Comparison of ENCODE assay signal across 1 cellular context in genomic region chr12:15620726-15621125, GRCh38.
TF ChIP-seq lines count a peak whose summit lies in the region.

No MANE protein-coding gene starts in this region.

TF ChIP-seq in HepG2, 621 proteins besides CTCF, POLR2A, EP300 and RAD21 (continued from another document):
- TF ChIP-seq, protein P1, sequence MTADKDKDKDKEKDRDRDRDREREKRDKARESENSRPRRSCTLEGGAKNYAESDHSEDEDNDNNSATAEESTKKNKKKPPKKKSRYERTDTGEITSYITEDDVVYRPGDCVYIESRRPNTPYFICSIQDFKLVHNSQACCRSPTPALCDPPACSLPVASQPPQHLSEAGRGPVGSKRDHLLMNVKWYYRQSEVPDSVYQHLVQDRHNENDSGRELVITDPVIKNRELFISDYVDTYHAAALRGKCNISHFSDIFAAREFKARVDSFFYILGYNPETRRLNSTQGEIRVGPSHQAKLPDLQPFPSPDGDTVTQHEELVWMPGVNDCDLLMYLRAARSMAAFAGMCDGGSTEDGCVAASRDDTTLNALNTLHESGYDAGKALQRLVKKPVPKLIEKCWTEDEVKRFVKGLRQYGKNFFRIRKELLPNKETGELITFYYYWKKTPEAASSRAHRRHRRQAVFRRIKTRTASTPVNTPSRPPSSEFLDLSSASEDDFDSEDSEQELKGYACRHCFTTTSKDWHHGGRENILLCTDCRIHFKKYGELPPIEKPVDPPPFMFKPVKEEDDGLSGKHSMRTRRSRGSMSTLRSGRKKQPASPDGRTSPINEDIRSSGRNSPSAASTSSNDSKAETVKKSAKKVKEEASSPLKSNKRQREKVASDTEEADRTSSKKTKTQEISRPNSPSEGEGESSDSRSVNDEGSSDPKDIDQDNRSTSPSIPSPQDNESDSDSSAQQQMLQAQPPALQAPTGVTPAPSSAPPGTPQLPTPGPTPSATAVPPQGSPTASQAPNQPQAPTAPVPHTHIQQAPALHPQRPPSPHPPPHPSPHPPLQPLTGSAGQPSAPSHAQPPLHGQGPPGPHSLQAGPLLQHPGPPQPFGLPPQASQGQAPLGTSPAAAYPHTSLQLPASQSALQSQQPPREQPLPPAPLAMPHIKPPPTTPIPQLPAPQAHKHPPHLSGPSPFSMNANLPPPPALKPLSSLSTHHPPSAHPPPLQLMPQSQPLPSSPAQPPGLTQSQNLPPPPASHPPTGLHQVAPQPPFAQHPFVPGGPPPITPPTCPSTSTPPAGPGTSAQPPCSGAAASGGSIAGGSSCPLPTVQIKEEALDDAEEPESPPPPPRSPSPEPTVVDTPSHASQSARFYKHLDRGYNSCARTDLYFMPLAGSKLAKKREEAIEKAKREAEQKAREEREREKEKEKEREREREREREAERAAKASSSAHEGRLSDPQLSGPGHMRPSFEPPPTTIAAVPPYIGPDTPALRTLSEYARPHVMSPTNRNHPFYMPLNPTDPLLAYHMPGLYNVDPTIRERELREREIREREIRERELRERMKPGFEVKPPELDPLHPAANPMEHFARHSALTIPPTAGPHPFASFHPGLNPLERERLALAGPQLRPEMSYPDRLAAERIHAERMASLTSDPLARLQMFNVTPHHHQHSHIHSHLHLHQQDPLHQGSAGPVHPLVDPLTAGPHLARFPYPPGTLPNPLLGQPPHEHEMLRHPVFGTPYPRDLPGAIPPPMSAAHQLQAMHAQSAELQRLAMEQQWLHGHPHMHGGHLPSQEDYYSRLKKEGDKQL (CRISPR knock-in tag; IDR thresholded peaks at IDR 0.05; ENCODE audit: low read depth) = no peak
- no peak for TF ChIP-seq SSRP1 (CRISPR knock-in tag; IDR thresholded peaks at IDR 0.05)
TF ChIP-seq in HepG2: peak in this region for 0.
